Comparison of ENCODE assay signal across 8 cellular contexts in the genomic region with DNA sequence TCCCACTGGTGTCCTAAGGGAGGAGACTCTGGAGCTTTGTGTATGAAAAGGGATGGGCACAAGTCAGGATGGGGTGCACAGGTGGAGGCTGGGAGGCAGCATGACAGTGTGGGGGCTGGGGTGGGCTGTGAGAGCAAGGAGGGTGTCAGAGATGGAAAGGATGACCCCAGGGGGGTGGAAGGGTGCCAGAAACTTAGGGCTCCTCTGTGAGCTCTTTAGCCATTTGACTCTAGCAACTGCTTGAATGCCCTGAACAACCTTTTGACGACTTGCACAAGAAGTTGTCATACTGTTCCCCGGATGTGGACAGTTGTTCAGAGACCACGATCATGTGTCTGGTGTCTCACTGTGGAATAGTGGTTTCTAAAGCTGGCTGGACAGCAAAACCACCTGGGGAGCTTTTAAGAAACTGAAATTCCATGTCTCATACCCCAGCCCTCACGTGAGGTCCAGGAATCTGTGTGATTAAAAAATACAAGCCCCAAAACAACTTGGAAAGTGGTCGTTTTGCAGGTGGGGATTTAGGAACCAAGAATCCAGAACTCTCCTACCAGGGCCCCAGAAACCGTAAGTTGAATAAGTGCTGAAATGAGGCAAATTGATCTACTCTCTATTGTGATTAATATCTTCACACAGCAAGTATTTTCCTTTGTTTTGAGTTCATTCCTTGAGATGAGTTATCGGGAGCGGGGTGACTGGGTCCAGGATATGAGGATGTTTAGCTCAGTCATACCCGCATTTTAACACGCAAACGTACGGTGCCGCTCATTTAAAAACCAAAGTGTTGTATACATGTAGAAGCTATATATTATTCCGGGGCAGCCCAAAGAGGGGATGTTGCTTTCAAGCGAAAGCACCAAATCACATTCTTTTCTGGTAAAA. TPM values are rescaled to one million over a fixed set of nuclear protein-coding genes. Genes with fewer than 3 reads are reported as not detected.
A peak's percentile ranks its signal among the peaks of the same experiment; 100 is the strongest.
DNase-seq lines count a peak whose midpoint lies in the region; ATAC-seq and TF ChIP-seq lines count a peak whose summit lies in the region.

No MANE protein-coding gene starts in this region.

- peaks cover 5% of the 10 kb centered on the region for H3K9me3 Mint-ChIP-seq in activated CD8-positive, alpha-beta T cell treated with anti-CD3 and anti-CD28 coated beads for 36 hours

- peaks cover 38% of the 10 kb centered on the region for H3K4me1 ChIP-seq in KMS-11 (ENCODE audit: low read depth, poor library complexity, severe bottlenecking)
- no peaks in the 10 kb centered on the region for H3K4me1 ChIP-seq in urinary bladder (ENCODE audit: insufficient read depth)
- H3K4me1 ChIP-seq in SK-N-SH (ENCODE audit: control insufficient read depth in 1 of 2, insufficient read depth in 2 of 2, low read depth in 1 of 2, low read length in 1 of 2), result no peaks in the 10 kb centered on the region; a peak in 3 of 4 replicates

- H3K36me3 Mint-ChIP-seq in activated CD8-positive, alpha-beta T cell treated with anti-CD3 and anti-CD28 coated beads for 36 hours (ENCODE audit: low read depth), result peaks cover 83% of the 10 kb centered on the region

- H3K79me2 ChIP-seq in KMS-11 (ENCODE audit: insufficient read depth, low read depth), result peaks cover 25% of the 10 kb centered on the region; the same call in 1 of the 2 replicates
- H3K79me2 ChIP-seq in SK-N-SH (ENCODE audit: insufficient read depth), result no peaks in the 10 kb centered on the region

- H3K9ac ChIP-seq in KMS-11 (peak overlapping the region; percentile 53), SK-N-SH (no peak overlapping the region)

- H3K27me3 ChIP-seq in KMS-11 (ENCODE audit: insufficient read depth, low read depth) (no peaks in the 10 kb centered on the region), SK-N-SH (ENCODE audit: insufficient read depth) (no peaks in the 10 kb centered on the region)

- peaks cover 23% of the 10 kb centered on the region for H3K4me1 Mint-ChIP-seq in activated CD8-positive, alpha-beta T cell treated with anti-CD3 and anti-CD28 coated beads for 36 hours (ENCODE audit: low read depth)

- TF ChIP-seq EP300 in SK-N-SH (IDR thresholded peaks at IDR 0.05; ENCODE audit: borderline replicate concordance in 1 of 2, low read depth in 1 of 2, low read length in 1 of 2), result no peak

- no peaks in the 10 kb centered on the region for H3K27me3 Mint-ChIP-seq in activated CD8-positive, alpha-beta T cell treated with anti-CD3 and anti-CD28 coated beads for 36 hours

- 74% methylated on average over 15 of the region's 15 CpGs for WGBS in urinary bladder
- 89% methylated on average over 14 of the region's 15 CpGs for WGBS in SK-N-SH (ENCODE audit: low lambda C conversion rate)

- peak overlapping the region; percentile 75 for H3K27ac ChIP-seq in KMS-11
- no peak overlapping the region for H3K27ac ChIP-seq in urinary bladder (ENCODE audit: low read depth)
- H3K27ac ChIP-seq in SK-N-SH (ENCODE audit: low read depth in 2 of 2, low read length in 1 of 2), result no peak overlapping the region

- peak overlapping the region; percentile 99 for H3K4me3 Mint-ChIP-seq in activated CD8-positive, alpha-beta T cell treated with anti-CD3 and anti-CD28 coated beads for 36 hours

- ATAC-seq in GM21526 (IDR thresholded peaks at IDR 0.05; ENCODE audit: low FRiP score, unreplicated experiment), result peak; percentile 44
- ATAC-seq in activated CD8-positive, alpha-beta T cell treated with anti-CD3 and anti-CD28 coated beads for 36 hours, result peak; percentile 50
- peak; percentile 46 for ATAC-seq in left colon

- CTCF ChIA-PET in activated CD8-positive, alpha-beta T cell treated with anti-CD3 and anti-CD28 coated beads for 36 hours (lab: Charles Lee), result interaction anchor here (0.7 to 6.3 kb wide), 19 partner anchors 7 to 125 kb away, joined by 3 to 40 read pairs (median 4); no protein-coding TSS in a partner anchor
- CTCF ChIA-PET in SK-N-SH (lab: Yijun Ruan, JAX), result interaction anchor here (0.8 to 2.1 kb wide), 2 partner anchors 8 to 13 kb away, joined by 3 to 4 read pairs; no protein-coding TSS in a partner anchor

- DNase-seq in GF-D8 (lab: John Stamatoyannopoulos, UW) (peak; percentile 94), left colon (peak in 1 of 2 donors; percentile 47), SHP77 (lab: John Stamatoyannopoulos, UW) (no peak), SK-N-SH (no peak)
- DNase-seq in activated CD8-positive, alpha-beta T cell treated with anti-CD3 and anti-CD28 coated beads for 36 hours, result peak; percentile 94

- peak overlapping the region; percentile 99 for H3K27ac Mint-ChIP-seq in activated CD8-positive, alpha-beta T cell treated with anti-CD3 and anti-CD28 coated beads for 36 hours

- POLR2A ChIA-PET in activated CD8-positive, alpha-beta T cell treated with anti-CD3 and anti-CD28 coated beads for 36 hours (lab: Charles Lee), result interaction anchor here (0.6 to 16.4 kb wide), 25 partner anchors 10 to 1018 kb away, joined by 3 to 447 read pairs (median 5); a partner anchor contains a TSS
- POLR2A ChIA-PET in SK-N-SH (lab: Yijun Ruan, JAX), result no interaction called here

- H3K4me3 ChIP-seq in KMS-11 (IDR thresholded peaks at IDR 0.05; ENCODE audit: insufficient read depth, low read depth, low read length), result peak overlapping the region; percentile 64
- H3K4me3 ChIP-seq in urinary bladder (ENCODE audit: low read depth, low read length), result peak overlapping the region; percentile 10
- H3K4me3 ChIP-seq in SK-N-SH (ENCODE audit: low read depth in 2 of 2, low read length in 1 of 2), result no peak overlapping the region

- no peak for TF ChIP-seq RAD21 in SK-N-SH (IDR thresholded peaks at IDR 0.05; ENCODE audit: low read length)

- H3K4me2 ChIP-seq in KMS-11 (peak overlapping the region; percentile 71), SK-N-SH (no peak overlapping the region)

- H2AFZ ChIP-seq in KMS-11 (ENCODE audit: low read depth) (peak overlapping the region; percentile 47; the same call in 1 of the 2 replicates), SK-N-SH (ENCODE audit: low read depth) (no peak overlapping the region)

- TF ChIP-seq CTCF in KMS-11 (conservative IDR thresholded peaks at IDR 0.05; ENCODE audit: low read depth, low read length), result no peak
- TF ChIP-seq CTCF in activated CD8-positive, alpha-beta T cell treated with anti-CD3 and anti-CD28 coated beads for 36 hours (IDR thresholded peaks at IDR 0.05), result no peak
- no peak for TF ChIP-seq CTCF in SK-N-SH (IDR thresholded peaks at IDR 0.05)

- H3K36me3 ChIP-seq in KMS-11 (ENCODE audit: insufficient read depth) (no peaks in the 10 kb centered on the region), urinary bladder (ENCODE audit: insufficient read depth) (no peaks in the 10 kb centered on the region), SK-N-SH (replicated peaks in 1 of 2; ENCODE audit: control insufficient read depth in 1 of 2, insufficient read depth in 2 of 2, low read length in 1 of 2) (no peaks in the 10 kb centered on the region)

- no peaks in the 10 kb centered on the region for H3F3A ChIP-seq in SK-N-SH (replicated peaks; ENCODE audit: insufficient read depth)

- H3K9me2 ChIP-seq in SK-N-SH, result no peaks in the 10 kb centered on the region

- no peaks in the 10 kb centered on the region for H4K20me1 ChIP-seq in KMS-11 (ENCODE audit: insufficient read depth)
- H4K20me1 ChIP-seq in SK-N-SH (ENCODE audit: insufficient read depth), result no peaks in the 10 kb centered on the region

- intact Hi-C loops in activated CD8-positive, alpha-beta T cell treated with anti-CD3 and anti-CD28 coated beads for 36 hours (cut with micrococcal nuclease), result loop anchor here (2.0 to 5.0 kb wide), 3 partner anchors 27 to 143 kb away; a partner anchor contains a TSS
- intact Hi-C loops in left colon (cut with DNase I, micrococcal nuclease), result no loop called here

- H3K9me3 ChIP-seq in SK-N-SH, result no peaks in the 10 kb centered on the region

TF ChIP-seq in SK-N-SH, 30 proteins besides CTCF, POLR2A, EP300 and RAD21 (continues in another document):
- TF ChIP-seq FOSL2 (IDR thresholded peaks at IDR 0.05; ENCODE audit: borderline replicate concordance, low read depth) (no peak), TEAD4 (IDR thresholded peaks at IDR 0.05; ENCODE audit: borderline replicate concordance, insufficient read depth) (no peak), JUND (IDR thresholded peaks at IDR 0.05) (no peak), SMC3 (IDR thresholded peaks at IDR 0.05; ENCODE audit: low read depth, low read length) (no peak), RFX5 (IDR thresholded peaks at IDR 0.05; ENCODE audit: low read length) (no peak)
- TF ChIP-seq, protein P1, sequence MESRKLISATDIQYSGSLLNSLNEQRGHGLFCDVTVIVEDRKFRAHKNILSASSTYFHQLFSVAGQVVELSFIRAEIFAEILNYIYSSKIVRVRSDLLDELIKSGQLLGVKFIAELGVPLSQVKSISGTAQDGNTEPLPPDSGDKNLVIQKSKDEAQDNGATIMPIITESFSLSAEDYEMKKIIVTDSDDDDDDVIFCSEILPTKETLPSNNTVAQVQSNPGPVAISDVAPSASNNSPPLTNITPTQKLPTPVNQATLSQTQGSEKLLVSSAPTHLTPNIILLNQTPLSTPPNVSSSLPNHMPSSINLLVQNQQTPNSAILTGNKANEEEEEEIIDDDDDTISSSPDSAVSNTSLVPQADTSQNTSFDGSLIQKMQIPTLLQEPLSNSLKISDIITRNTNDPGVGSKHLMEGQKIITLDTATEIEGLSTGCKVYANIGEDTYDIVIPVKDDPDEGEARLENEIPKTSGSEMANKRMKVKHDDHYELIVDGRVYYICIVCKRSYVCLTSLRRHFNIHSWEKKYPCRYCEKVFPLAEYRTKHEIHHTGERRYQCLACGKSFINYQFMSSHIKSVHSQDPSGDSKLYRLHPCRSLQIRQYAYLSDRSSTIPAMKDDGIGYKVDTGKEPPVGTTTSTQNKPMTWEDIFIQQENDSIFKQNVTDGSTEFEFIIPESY (IDR thresholded peaks at IDR 0.05; ENCODE audit: borderline replicate concordance, low read depth), result no peak

RNA-seq across cellular contexts. Expression of a gene that starts 3.4 kb away (rescaled TPM):
- 100 to 1,000 TPM; 121 to 126 TPM for total RNA-seq in activated CD8-positive, alpha-beta T cell treated with anti-CD3 and anti-CD28 coated beads for 36 hours
- total RNA-seq in left colon (1 to 10 TPM; 2.8 to 4.2 TPM), urinary bladder (1.6 TPM)
- polyA plus RNA-seq in urinary bladder (3.2 TPM), SK-N-SH (2012; rRNA removed) (not detected in 2 replicates)
- not detected in 2 replicates for polyA plus RNA-seq in SK-N-SH (2012; cell fraction: cytosol; rRNA removed)
- polyA plus RNA-seq in SK-N-SH (2012; cell fraction: nucleus; rRNA removed), result not detected in 2 replicates

Comparison
In these comparisons a context has a peak if more than half of its experiments do, and no peak if none do; other contexts are left out.
1. DNase-seq: peak in GF-D8 (single experiment) and activated CD8-positive, alpha-beta T cell treated with anti-CD3 and anti-CD28 coated beads for 36 hours (single experiment); none in SHP77 (0 of 2) and SK-N-SH (single experiment).
2. H3K4me3 ChIP-seq: peak in KMS-11 (single experiment) and urinary bladder (single experiment); none in SK-N-SH (0 of 2).
3. RNA of a gene that starts 3.4 kb away (total RNA-seq): 121 to 126 TPM in activated CD8-positive, alpha-beta T cell treated with anti-CD3 and anti-CD28 coated beads for 36 hours; 2.8 to 4.2 TPM in left colon and 1.6 TPM in urinary bladder (single experiment); every median in the first group is over 10 times any median in the second.
4. Peak in every context shown above with its lines, with median percentiles within 50 percentile points of each other: ATAC-seq.